ENCODE assay signal across 8 cellular contexts in the genomic region with DNA sequence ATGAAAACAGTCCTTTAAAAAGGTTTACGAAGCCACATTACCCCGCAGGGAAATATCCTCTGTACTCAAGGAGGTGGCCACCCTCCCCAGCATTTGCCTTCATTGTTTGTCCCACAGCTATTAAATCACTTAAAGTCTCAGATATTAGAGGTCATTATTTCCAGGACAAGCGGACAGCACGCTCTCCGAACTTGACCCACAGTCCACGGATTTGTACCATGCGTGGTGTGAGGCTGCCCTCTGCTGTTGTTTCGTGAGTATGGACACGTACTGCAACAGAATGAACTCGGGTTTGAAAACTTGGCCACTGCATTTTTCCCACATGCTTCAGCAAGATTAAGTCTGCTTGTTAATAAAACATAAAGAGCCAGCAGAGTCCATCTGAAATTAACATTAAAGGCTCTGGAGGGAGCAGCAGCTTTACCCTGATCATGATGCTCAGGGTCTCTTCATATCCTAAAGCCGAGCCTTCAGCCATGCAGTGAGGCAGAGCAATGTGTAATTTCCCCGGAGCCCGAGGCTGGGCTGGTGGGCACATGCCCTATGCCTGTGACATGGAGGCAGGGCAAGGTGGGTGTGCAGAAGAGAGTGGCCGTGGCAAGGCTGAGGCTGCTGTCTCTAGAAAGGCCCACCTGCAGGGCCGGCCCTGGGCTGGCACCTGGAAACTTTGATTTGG. TPM values are rescaled to one million over a fixed set of nuclear protein-coding genes. Genes with fewer than 3 reads are reported as not detected.
DNase-seq lines count a peak whose midpoint lies in the region; ATAC-seq, FAIRE-seq and TF ChIP-seq lines count a peak whose summit lies in the region.

No MANE protein-coding gene starts in this region.

- TF ChIP-seq EP300 in suprapubic skin (IDR thresholded peaks at IDR 0.05): no peak

- no peak for TF ChIP-seq POLR2A in suprapubic skin (IDR thresholded peaks at IDR 0.05)

- peak; percentile 17 for DNase-seq in NCI-H345 (lab: John Stamatoyannopoulos, UW)
- no peak for DNase-seq in NCI-H345 treated with DMSO at 0.1 percent for 48 hours (lab: John Stamatoyannopoulos, UW; ENCODE audit: unreplicated experiment)
- peak; percentile 8 for DNase-seq in MM.1S
- peak in 1 of 2 donors; percentile 71 for DNase-seq in suprapubic skin (ENCODE audit: low spot score in 2 of 2)
- DNase-seq in activated CD4-positive, CD25-positive, alpha-beta regulatory T cell treated with anti-CD3 and anti-CD28 coated beads, Interleukin-2, amount 50 U/mL, for 72 hours: no peak

- H3K9ac ChIP-seq in MM.1S (ENCODE audit: low read length): no peak overlapping the region

- no peaks in the 10 kb centered on the region for H3K27me3 ChIP-seq in MM.1S (replicated peaks; ENCODE audit: insufficient read depth, low read length)
- H3K27me3 ChIP-seq in suprapubic skin: no peaks in the 10 kb centered on the region

- H3K36me3 Mint-ChIP-seq in brain: peaks cover 38% of the 10 kb centered on the region

- H3K9me3 Mint-ChIP-seq in brain: no peaks in the 10 kb centered on the region

- no peak for ATAC-seq in HG03457 (IDR thresholded peaks at IDR 0.05; ENCODE audit: unreplicated experiment)

- H3K27ac Mint-ChIP-seq in brain: peak overlapping the region; percentile 55 to 88 (median 61)

- H3K36me3 ChIP-seq in MM.1S (replicated peaks; ENCODE audit: insufficient read depth, low read length) (no peaks in the 10 kb centered on the region), suprapubic skin (peaks cover 93% of the 10 kb centered on the region)

- no peak overlapping the region for H3K4me2 ChIP-seq in MM.1S (ENCODE audit: low read depth, low read length)

- 54% methylated on average over 12 of the region's 15 CpGs for WGBS in suprapubic skin

- TF ChIP-seq CTCF in MM.1S (IDR thresholded peaks at IDR 0.05; ENCODE audit: low read length) (peak; percentile 45), brain (conservative IDR thresholded peaks at IDR 0.05) (peak; percentile 95 to 99), suprapubic skin (IDR thresholded peaks at IDR 0.05) (peak; percentile 49 to 57)

- H3K9me2 ChIP-seq in MM.1S (replicated peaks; ENCODE audit: insufficient read depth, low read length): no peaks in the 10 kb centered on the region

- no peaks in the 10 kb centered on the region for H3K4me1 ChIP-seq in MM.1S (ENCODE audit: low read length)
- peaks cover 3% of the 10 kb centered on the region for H3K4me1 ChIP-seq in suprapubic skin

- H3K4me3 ChIP-seq in MM.1S (ENCODE audit: low read length) (no peak overlapping the region), suprapubic skin (no peak overlapping the region)

- H3K27ac ChIP-seq in MM.1S (ENCODE audit: low read length): no peak overlapping the region
- H3K27ac ChIP-seq in suprapubic skin: no peak overlapping the region

- no peaks in the 10 kb centered on the region for H4K20me1 ChIP-seq in MM.1S (ENCODE audit: insufficient read depth, low read length)

- H3K27me3 Mint-ChIP-seq in brain: no peaks in the 10 kb centered on the region

- no peaks in the 10 kb centered on the region for H3F3A ChIP-seq in MM.1S (ENCODE audit: insufficient read depth, low read length)

- no peak overlapping the region for H2AFZ ChIP-seq in MM.1S (ENCODE audit: low read length)

- no peaks in the 10 kb centered on the region for H3K79me2 ChIP-seq in MM.1S (ENCODE audit: low read length)

- FAIRE-seq in islet of Langerhans (lab: Jason Lieb, UNC): peak; percentile 36

- H3K9me3 ChIP-seq in MM.1S (replicated peaks; ENCODE audit: insufficient read depth, low read length) (no peaks in the 10 kb centered on the region), suprapubic skin (no peaks in the 10 kb centered on the region)

- H3K4me3 Mint-ChIP-seq in brain: no peak overlapping the region

- H3K4me1 Mint-ChIP-seq in brain: peaks cover 18% of the 10 kb centered on the region

RNA-seq across cellular contexts. Expression of gene MEAK7, which starts 19.7 kb away (rescaled TPM):
- polyA plus RNA-seq in brain (ENCODE audit: insufficient read depth, low read depth, low replicate concordance): 10.8 TPM
- total RNA-seq in suprapubic skin: 10 to 100 TPM in 3 of 4 donors, 1 to 10 TPM in 1; 9.2 to 17.9 (median 13.6) TPM

Comparison
In these comparisons a context has a peak if more than half of its experiments do, and no peak if none do; other contexts are left out.
1. DNase-seq: peak in NCI-H345 (single experiment) and MM.1S (single experiment); none in NCI-H345 treated with DMSO at 0.1 percent for 48 hours (single experiment) and activated CD4-positive, CD25-positive, alpha-beta regulatory T cell treated with anti-CD3 and anti-CD28 coated beads, Interleukin-2, amount 50 U/mL, for 72 hours (single experiment).
2. CTCF ChIP-seq: peak in every context shown above with its lines; median percentile 97 in brain; 53 in suprapubic skin; 45 in MM.1S.